ENCODE assay signal across 1 cellular context in genomic region chr1:33055210-33055991, GRCh38.
TF ChIP-seq lines count a peak whose summit lies in the region.

No MANE protein-coding gene starts in this region.

TF ChIP-seq in WTC11, 78 proteins besides CTCF, POLR2A, EP300 and RAD21 (continued from another document):
- no peak for TF ChIP-seq ZNF425 (CRISPR knock-in tag; conservative IDR thresholded peaks at IDR 0.05)
- TF ChIP-seq GABPB1 (CRISPR knock-in tag; IDR thresholded peaks at IDR 0.05): peak; percentile 55; the same call in 1 of the 2 replicates
- TF ChIP-seq NFATC4 (CRISPR knock-in tag; IDR thresholded peaks at IDR 0.05): no peak
- peak; percentile 40; the same call in 1 of the 2 replicates for TF ChIP-seq MLX (CRISPR knock-in tag; IDR thresholded peaks at IDR 0.05)
- no peak for TF ChIP-seq RELA (CRISPR knock-in tag; IDR thresholded peaks at IDR 0.05; ENCODE audit: borderline replicate concordance)
